1 cellular context compared by ENCODE assay signal in the genomic region with DNA sequence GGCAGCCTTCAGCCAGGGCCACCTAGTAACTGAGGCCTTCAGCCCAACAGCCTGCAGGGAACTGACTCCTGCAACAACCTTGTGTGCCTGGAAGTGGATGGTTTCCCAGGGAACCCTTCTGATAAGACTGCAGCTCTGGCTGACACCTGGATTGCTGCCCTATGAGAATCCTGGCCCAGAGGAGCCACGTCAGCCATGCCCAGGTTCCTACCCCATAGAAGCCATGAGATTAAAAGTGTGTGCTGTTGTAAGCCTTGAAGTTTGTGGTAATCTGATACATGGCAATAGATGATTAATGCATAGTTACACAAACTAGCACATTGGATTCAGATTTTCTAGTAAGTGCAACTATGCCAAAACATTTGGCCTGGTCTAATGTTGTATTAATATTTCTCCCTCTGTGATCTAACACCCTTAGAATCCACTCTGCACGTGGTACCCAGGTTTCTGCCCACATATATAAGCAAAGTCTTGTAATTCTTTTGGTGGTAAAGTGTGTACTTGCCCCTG.
TF ChIP-seq lines count a peak whose summit lies in the region.

No MANE protein-coding gene starts in this region.

TF ChIP-seq in SK-N-SH treated with all-trans-retinoic acid at 6 μM for 48 hours, 23 proteins besides CTCF, POLR2A, EP300 and RAD21 (continued from another document):
- TF ChIP-seq PPARA (CRISPR knock-in tag; IDR thresholded peaks at IDR 0.05; ENCODE audit: borderline replicate concordance) (no peak), TOX (CRISPR knock-in tag; IDR thresholded peaks at IDR 0.05; ENCODE audit: borderline replicate concordance) (no peak), CSDC2 (CRISPR knock-in tag; IDR thresholded peaks at IDR 0.05) (no peak), BACH2 (CRISPR knock-in tag; IDR thresholded peaks at IDR 0.05; ENCODE audit: borderline replicate concordance) (no peak), ISL1 (CRISPR knock-in tag; IDR thresholded peaks at IDR 0.05) (no peak)
- TF ChIP-seq, protein P1, sequence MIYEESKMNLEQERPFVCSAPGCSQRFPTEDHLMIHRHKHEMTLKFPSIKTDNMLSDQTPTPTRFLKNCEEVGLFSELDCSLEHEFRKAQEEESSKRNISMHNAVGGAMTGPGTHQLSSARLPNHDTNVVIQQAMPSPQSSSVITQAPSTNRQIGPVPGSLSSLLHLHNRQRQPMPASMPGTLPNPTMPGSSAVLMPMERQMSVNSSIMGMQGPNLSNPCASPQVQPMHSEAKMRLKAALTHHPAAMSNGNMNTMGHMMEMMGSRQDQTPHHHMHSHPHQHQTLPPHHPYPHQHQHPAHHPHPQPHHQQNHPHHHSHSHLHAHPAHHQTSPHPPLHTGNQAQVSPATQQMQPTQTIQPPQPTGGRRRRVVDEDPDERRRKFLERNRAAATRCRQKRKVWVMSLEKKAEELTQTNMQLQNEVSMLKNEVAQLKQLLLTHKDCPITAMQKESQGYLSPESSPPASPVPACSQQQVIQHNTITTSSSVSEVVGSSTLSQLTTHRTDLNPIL (CRISPR knock-in tag; IDR thresholded peaks at IDR 0.05; ENCODE audit: low read depth): no peak
